ENCODE assay signal across 19 cellular contexts in genomic region chr2:73043978-73044832, GRCh38. TPM values are rescaled to one million over a fixed set of nuclear protein-coding genes. Genes with fewer than 3 reads are reported as not detected.
DNase-seq lines count a peak whose midpoint lies in the region; ATAC-seq and TF ChIP-seq lines count a peak whose summit lies in the region.
"Had no signal": no experiment of that assay in that cellular context is flagged by ENCODE, and none has a peak within 500 bp of the region (broad histone marks: within the 10 kb centered on the region; RNA-seq: fewer than 3 reads in every experiment).

No MANE protein-coding gene starts in this region.

- no peak overlapping the region for H3K27ac Mint-ChIP-seq in activated T-cell treated with anti-CD3 and anti-CD28 coated beads, Interleukin-2, amount 50 U/mL, for 72 hours
- H3K27ac Mint-ChIP-seq in activated CD8-positive, alpha-beta T cell treated with anti-CD3 and anti-CD28 coated beads for 36 hours = no peak overlapping the region
- H3K27ac Mint-ChIP-seq: activated naive CD4-positive, alpha-beta T cell treated with anti-CD3 and anti-CD28 coated beads, Interleukin-2, amount 10 ng/mL, durations not matched to agents 7 days and 5 days had no signal

- H3K27ac ChIP-seq in layer of hippocampus (ENCODE audit: low read depth, low read length) (peak overlapping the region; percentile 38), temporal lobe (ENCODE audit: low read depth, low read length) (peak overlapping the region; percentile 68), tibial artery (no peak overlapping the region)
- H3K27ac ChIP-seq: upper lobe of left lung had no signal

- peaks cover 3 to 17% (median 3%) of the 10 kb centered on the region in 3 donors for H3K36me3 ChIP-seq in tibial artery

- peaks cover 12% of the 10 kb centered on the region for H3K4me1 Mint-ChIP-seq in activated T-cell treated with anti-CD3 and anti-CD28 coated beads, Interleukin-2, amount 50 U/mL, for 72 hours (ENCODE audit: low read depth)
- peaks cover 7% of the 10 kb centered on the region for H3K4me1 Mint-ChIP-seq in activated CD8-positive, alpha-beta T cell treated with anti-CD3 and anti-CD28 coated beads for 36 hours (ENCODE audit: low read depth)
- H3K4me1 Mint-ChIP-seq: activated naive CD4-positive, alpha-beta T cell treated with anti-CD3 and anti-CD28 coated beads, Interleukin-2, amount 10 ng/mL, durations not matched to agents 7 days and 5 days; CD8-positive, alpha-beta memory T cell; central memory CD8-positive, alpha-beta T cell had no signal

- H3K4me1 ChIP-seq in tibial artery = no peaks in the 10 kb centered on the region
- H3K4me1 ChIP-seq: upper lobe of left lung had no signal

- CTCF ChIA-PET in activated CD8-positive, alpha-beta T cell treated with anti-CD3 and anti-CD28 coated beads for 36 hours (lab: Charles Lee) = interaction anchor here (1.3 kb wide), 1 partner anchor 119 kb away, joined by 4 read pairs; no protein-coding TSS in a partner anchor

- TF ChIP-seq CTCF in activated CD8-positive, alpha-beta T cell treated with anti-CD3 and anti-CD28 coated beads for 36 hours (IDR thresholded peaks at IDR 0.05) = no peak
- TF ChIP-seq CTCF in tibial artery (IDR thresholded peaks at IDR 0.05) = no peak

- no peaks in the 10 kb centered on the region for H3K27me3 Mint-ChIP-seq in activated T-cell treated with anti-CD3 and anti-CD28 coated beads, Interleukin-2, amount 50 U/mL, for 72 hours (ENCODE audit: low read depth)
- H3K27me3 Mint-ChIP-seq in activated CD8-positive, alpha-beta T cell treated with anti-CD3 and anti-CD28 coated beads for 36 hours = no peaks in the 10 kb centered on the region
- H3K27me3 Mint-ChIP-seq: activated naive CD4-positive, alpha-beta T cell treated with anti-CD3 and anti-CD28 coated beads, Interleukin-2, amount 10 ng/mL, durations not matched to agents 7 days and 5 days; CD8-positive, alpha-beta memory T cell; central memory CD8-positive, alpha-beta T cell had no signal

- no peaks in the 10 kb centered on the region for H3K36me3 Mint-ChIP-seq in activated T-cell treated with anti-CD3 and anti-CD28 coated beads, Interleukin-2, amount 50 U/mL, for 72 hours (ENCODE audit: insufficient read depth in 2 of 2)
- H3K36me3 Mint-ChIP-seq in activated CD8-positive, alpha-beta T cell treated with anti-CD3 and anti-CD28 coated beads for 36 hours (ENCODE audit: low read depth) = peaks cover 2% of the 10 kb centered on the region
- H3K36me3 Mint-ChIP-seq: activated naive CD4-positive, alpha-beta T cell treated with anti-CD3 and anti-CD28 coated beads, Interleukin-2, amount 10 ng/mL, durations not matched to agents 7 days and 5 days had no signal

- H3K4me3 ChIP-seq in tibial artery = no peak overlapping the region
- H3K4me3 ChIP-seq: upper lobe of left lung had no signal

- intact Hi-C loops in activated CD8-positive, alpha-beta T cell treated with anti-CD3 and anti-CD28 coated beads for 36 hours (cut with micrococcal nuclease) = no loop called here
- intact Hi-C loops in tibial artery (cut with DNase I; ENCODE audit: low total_unique reads) = loop anchor here (2.0 kb wide), 1 partner anchor 57 kb away; no protein-coding TSS in a partner anchor

- ATAC-seq in activated T-cell treated with anti-CD3 and anti-CD28 coated beads, Interleukin-2, amount 50 U/mL, for 72 hours (replicated peaks in 1 of 2) = peak; percentile 28 to 31
- ATAC-seq in activated CD8-positive, alpha-beta T cell treated with anti-CD3 and anti-CD28 coated beads for 36 hours = peak; percentile 34
- ATAC-seq in GM18858 (IDR thresholded peaks at IDR 0.05; ENCODE audit: unreplicated experiment) = no peak
- ATAC-seq: activated CD4-positive, CD25-positive, alpha-beta regulatory T cell treated with anti-CD3 and anti-CD28 coated beads, Interleukin-2, amount 50 U/mL, for 24 hours had no signal

- H3K27me3 ChIP-seq in layer of hippocampus (ENCODE audit: control insufficient read depth, insufficient read depth, low read length) (no peaks in the 10 kb centered on the region), tibial artery (no peaks in the 10 kb centered on the region)
- H3K27me3 ChIP-seq: upper lobe of left lung had no signal

- H3K9me3 Mint-ChIP-seq in activated T-cell treated with anti-CD3 and anti-CD28 coated beads, Interleukin-2, amount 50 U/mL, for 72 hours = no peaks in the 10 kb centered on the region
- H3K9me3 Mint-ChIP-seq in activated CD8-positive, alpha-beta T cell treated with anti-CD3 and anti-CD28 coated beads for 36 hours = no peaks in the 10 kb centered on the region
- H3K9me3 Mint-ChIP-seq: activated naive CD4-positive, alpha-beta T cell treated with anti-CD3 and anti-CD28 coated beads, Interleukin-2, amount 10 ng/mL, durations not matched to agents 7 days and 5 days; CD8-positive, alpha-beta memory T cell; central memory CD8-positive, alpha-beta T cell had no signal

- no peaks in the 10 kb centered on the region for H3K9me3 ChIP-seq in tibial artery
- H3K9me3 ChIP-seq: upper lobe of left lung had no signal

- POLR2A ChIA-PET in activated CD8-positive, alpha-beta T cell treated with anti-CD3 and anti-CD28 coated beads for 36 hours (lab: Charles Lee) = interaction anchor here (0.7 to 1.4 kb wide), 2 partner anchors 9 to 14 kb away, joined by 3 read pairs; no protein-coding TSS in a partner anchor

- DNase-seq in activated T-cell treated with anti-CD3 and anti-CD28 coated beads, Interleukin-2, amount 50 U/mL, for 72 hours = no peak
- DNase-seq in activated T-cell treated with anti-CD3 and anti-CD28 coated beads for 4 hours (no peak), iPS-NIHi11 (ENCODE audit: low spot score) (no peak), tibial artery (no peak)
- DNase-seq in activated CD8-positive, alpha-beta T cell treated with anti-CD3 and anti-CD28 coated beads for 36 hours = peak; percentile 34
- DNase-seq: activated naive CD4-positive, alpha-beta T cell treated with anti-CD3 and anti-CD28 coated beads, Interleukin-2, amount 10 ng/mL, durations not matched to agents 7 days and 5 days; foreskin melanocyte; HCEC 1CT; mesenchymal stem cell; NCI-H446; SIG-M5; stimulated activated CD4-positive, alpha-beta T cell treated with anti-CD3 and anti-CD28 coated beads, Interleukin-4, amount 100 ng/mL, for 24 hours; upper lobe of left lung had no signal

- no peak overlapping the region for H3K4me3 Mint-ChIP-seq in activated T-cell treated with anti-CD3 and anti-CD28 coated beads, Interleukin-2, amount 50 U/mL, for 72 hours
- H3K4me3 Mint-ChIP-seq in activated CD8-positive, alpha-beta T cell treated with anti-CD3 and anti-CD28 coated beads for 36 hours = no peak overlapping the region
- H3K4me3 Mint-ChIP-seq: activated naive CD4-positive, alpha-beta T cell treated with anti-CD3 and anti-CD28 coated beads, Interleukin-2, amount 10 ng/mL, durations not matched to agents 7 days and 5 days; central memory CD8-positive, alpha-beta T cell had no signal

RNA-seq across cellular contexts. Expression of gene SFXN5, which starts 27.3 kb away (rescaled TPM):
- 10 to 100 TPM in 1 of 2 donors, 1 to 10 TPM in 1; 9.1 to 10.1 TPM for total RNA-seq in activated T-cell treated with anti-CD3 and anti-CD28 coated beads, Interleukin-2, amount 50 U/mL, for 72 hours
- 1 to 10 TPM; 7.4 to 9.6 TPM for total RNA-seq in activated CD8-positive, alpha-beta T cell treated with anti-CD3 and anti-CD28 coated beads for 36 hours
- total RNA-seq in temporal lobe = 20.7 TPM

Comparison
In these comparisons a context has a peak if more than half of its experiments do, and no peak if none do; other contexts are left out.
1. H3K27ac ChIP-seq: peak in layer of hippocampus (single experiment) and temporal lobe (single experiment); none in tibial artery (0 of 2).